In the genomic region with DNA sequence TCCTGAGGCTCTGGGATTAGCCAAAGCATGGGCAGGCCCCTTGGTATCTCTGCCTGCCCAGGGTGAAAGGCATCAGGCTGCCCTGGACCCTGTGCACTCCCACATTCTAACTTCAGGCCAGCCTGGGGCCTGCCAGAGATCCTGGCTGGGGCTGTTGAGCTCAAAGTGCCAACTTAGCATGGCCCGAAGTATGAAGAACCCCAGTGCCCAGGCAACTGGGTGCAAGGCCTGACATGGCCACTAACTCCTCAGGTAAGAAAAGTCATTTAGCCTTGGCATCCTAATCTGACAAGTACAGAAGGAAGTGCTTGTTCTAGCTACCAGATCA, we compare ENCODE assay signal across 12 cellular contexts. TPM values are rescaled to one million over a fixed set of nuclear protein-coding genes. Genes with fewer than 3 reads are reported as not detected.
DNase-seq lines count a peak whose midpoint lies in the region; ATAC-seq and TF ChIP-seq lines count a peak whose summit lies in the region.
"Had no signal": no experiment of that assay in that cellular context is flagged by ENCODE, and none has a peak within 500 bp of the region (broad histone marks: within the 10 kb centered on the region; RNA-seq: fewer than 3 reads in every experiment).

No MANE protein-coding gene starts in this region.

- H3K4me1 Mint-ChIP-seq in activated naive CD4-positive, alpha-beta T cell treated with anti-CD3 and anti-CD28 coated beads, Interleukin-2, amount 10 ng/mL, durations not matched to agents 7 days and 5 days: peaks cover 100% of the 10 kb centered on the region
- peaks cover 50 to 99% (median 96%) of the 10 kb centered on the region in 4 donors for H3K4me1 Mint-ChIP-seq in naive thymus-derived CD8-positive, alpha-beta T cell

- no peaks in the 10 kb centered on the region for H3K36me3 ChIP-seq in transverse colon

- peaks cover 74% of the 10 kb centered on the region for H3K36me3 Mint-ChIP-seq in activated naive CD4-positive, alpha-beta T cell treated with anti-CD3 and anti-CD28 coated beads, Interleukin-2, amount 10 ng/mL, durations not matched to agents 7 days and 5 days
- peaks cover 0 to 8% (median 4%) of the 10 kb centered on the region in 3 donors for H3K36me3 Mint-ChIP-seq in naive thymus-derived CD8-positive, alpha-beta T cell

- intact Hi-C loops in dorsolateral prefrontal cortex (cut with DNase I): loop anchor here in 1 of 2 donors (5.0 kb wide), 1 partner anchor 54 kb away; no protein-coding TSS in a partner anchor
- intact Hi-C loops in transverse colon (cut with DNase I; ENCODE audit: low total_unique reads): no loop called here

- ATAC-seq in naive thymus-derived CD8-positive, alpha-beta T cell: no peak
- ATAC-seq in HG03521 (IDR thresholded peaks at IDR 0.05; ENCODE audit: unreplicated experiment): no peak

- TF ChIP-seq CTCF in dorsolateral prefrontal cortex (IDR thresholded peaks at IDR 0.05 in 54 of 56, conservative IDR thresholded peaks at IDR 0.05 in 2 of 56; ENCODE audit: low read depth in 1 of 56, partially characterized antibody in 56 of 56) (no peak), transverse colon (IDR thresholded peaks at IDR 0.05) (no peak)

- no peak for TF ChIP-seq EP300 in transverse colon (IDR thresholded peaks at IDR 0.05; ENCODE audit: low read depth)

- H3K27me3 ChIP-seq in dorsolateral prefrontal cortex (no peaks in the 10 kb centered on the region), transverse colon (no peaks in the 10 kb centered on the region)
- H3K27me3 ChIP-seq: hepatocyte had no signal

- DNase-seq in activated naive CD4-positive, alpha-beta T cell treated with anti-CD3 and anti-CD28 coated beads, Interleukin-2, amount 10 ng/mL, durations not matched to agents 7 days and 5 days: no peak
- no peak for DNase-seq in activated naive CD4-positive, alpha-beta T cell treated with anti-CD3 and anti-CD28 coated beads, Interleukin-2, amount 50 U/mL, for 16 hours
- DNase-seq in dorsolateral prefrontal cortex (no peak), transverse colon (no peak), cerebellar cortex (ENCODE audit: low spot score) (no peak), DMS 273 treated with DMSO at 0.1 percent for 48 hours (lab: John Stamatoyannopoulos, UW) (no peak)
- DNase-seq in naive thymus-derived CD8-positive, alpha-beta T cell: no peak
- DNase-seq: cortex of kidney, NCI-H2171, SIG-M5 had no signal

- H3K4me1 ChIP-seq in transverse colon: peaks cover 40 to 88% (median 53%) of the 10 kb centered on the region in 4 donors

- in situ Hi-C loops in transverse colon (cut with MboI; ENCODE audit: low pct_ligation_motif_present in 1 of 4, low pct_unique_long_range_greater_than_20kb in 1 of 4, low sequenced_read_pairs in 3 of 4): no loop called here

- no peaks in the 10 kb centered on the region for H3K9me3 ChIP-seq in transverse colon

- TF ChIP-seq POLR2A in transverse colon (IDR thresholded peaks at IDR 0.05): no peak

- peak overlapping the region; percentile 95 for H3K27ac Mint-ChIP-seq in activated naive CD4-positive, alpha-beta T cell treated with anti-CD3 and anti-CD28 coated beads, Interleukin-2, amount 10 ng/mL, durations not matched to agents 7 days and 5 days
- H3K27ac Mint-ChIP-seq in naive thymus-derived CD8-positive, alpha-beta T cell: peak overlapping the region; percentile 61 to 97 (median 82)

- H3K27me3 Mint-ChIP-seq in activated naive CD4-positive, alpha-beta T cell treated with anti-CD3 and anti-CD28 coated beads, Interleukin-2, amount 10 ng/mL, durations not matched to agents 7 days and 5 days: no peaks in the 10 kb centered on the region
- no peaks in the 10 kb centered on the region for H3K27me3 Mint-ChIP-seq in naive thymus-derived CD8-positive, alpha-beta T cell

- no peaks in the 10 kb centered on the region for H3K9me3 Mint-ChIP-seq in activated naive CD4-positive, alpha-beta T cell treated with anti-CD3 and anti-CD28 coated beads, Interleukin-2, amount 10 ng/mL, durations not matched to agents 7 days and 5 days
- no peaks in the 10 kb centered on the region for H3K9me3 Mint-ChIP-seq in naive thymus-derived CD8-positive, alpha-beta T cell

- CTCF ChIA-PET in activated naive CD4-positive, alpha-beta T cell treated with anti-CD3 and anti-CD28 coated beads, Interleukin-2, amount 10 ng/mL, durations not matched to agents 7 days and 5 days (lab: Charles Lee): interaction anchor here (0.6 to 1.5 kb wide), 4 partner anchors 15 to 69 kb away, joined by 3 to 7 read pairs (median 4); no protein-coding TSS in a partner anchor

- POLR2A ChIA-PET in naive thymus-derived CD8-positive, alpha-beta T cell (lab: Charles Lee): interaction anchor here (1.1 to 3.8 kb wide), 8 partner anchors 8 to 90 kb away, joined by 3 to 22 read pairs (median 4); a partner anchor contains a TSS

- H3K4me3 ChIP-seq in dorsolateral prefrontal cortex (peak overlapping the region in 1 of 59 donors; percentile 3), transverse colon (no peak overlapping the region)
- H3K4me3 ChIP-seq: hepatocyte had no signal

- peak overlapping the region; percentile 23 for H3K4me3 Mint-ChIP-seq in activated naive CD4-positive, alpha-beta T cell treated with anti-CD3 and anti-CD28 coated beads, Interleukin-2, amount 10 ng/mL, durations not matched to agents 7 days and 5 days
- peak overlapping the region in 6 of 10 donors; percentile 39 to 77 (median 52) for H3K4me3 Mint-ChIP-seq in naive thymus-derived CD8-positive, alpha-beta T cell

- peak overlapping the region; percentile 72 to 100 (median 97) for H3K27ac ChIP-seq in dorsolateral prefrontal cortex
- H3K27ac ChIP-seq in transverse colon: peak overlapping the region; percentile 70 to 82 (median 79)

- WGBS in transverse colon (ENCODE audit: low coverage in 1 of 2), 2 donors: 92% methylated on average over 1 of the region's 1 CpG; no CpG with 5 or more reads in 1 of the 2 donors

RNA-seq across cellular contexts. Expression of a gene that starts 43.2 kb away (rescaled TPM):
- 100 to 1,000 TPM in 2 of 120 experiments, 10 to 100 TPM in 118; 30.6 to 142 (median 58.2) TPM for total RNA-seq in dorsolateral prefrontal cortex
- 10 to 100 TPM; 22.2 to 23.2 TPM for total RNA-seq in naive thymus-derived CD8-positive, alpha-beta T cell
- polyA plus RNA-seq in naive thymus-derived CD8-positive, alpha-beta T cell: 10 to 100 TPM in 2 of 3 donors, 1 to 10 TPM in 1; 2.4 to 15.1 (median 11.9) TPM
- total RNA-seq in transverse colon: 100 to 1,000 TPM in 1 of 4 donors, 10 to 100 TPM in 3; 41.0 to 110 (median 50.0) TPM
